Comparison of ENCODE assay signal across 8 cellular contexts in genomic region chr18:58493516-58494253, GRCh38.
DNase-seq lines count a peak whose midpoint lies in the region; ATAC-seq lines count a peak whose summit lies in the region.

No MANE protein-coding gene starts in this region.

- no peak overlapping the region for H3K4ac ChIP-seq in mesendoderm (ENCODE audit: low read depth, low read length)

- peak overlapping the region; percentile 56 for H3K4me3 ChIP-seq in ACC112 (ENCODE audit: low read depth, low read length)
- no peak overlapping the region for H3K4me3 ChIP-seq in mesendoderm (ENCODE audit: low read length)

- H2AK5ac ChIP-seq in mesendoderm (ENCODE audit: low read length) = no peak overlapping the region

- H3K27me3 ChIP-seq in ACC112 (ENCODE audit: insufficient read depth, low read length) (no peaks in the 10 kb centered on the region), mesendoderm (ENCODE audit: insufficient read depth, low read length, poor library complexity) (no peaks in the 10 kb centered on the region)

- no peaks in the 10 kb centered on the region for H3K79me1 ChIP-seq in mesendoderm (ENCODE audit: low read length)

- H3K4me1 ChIP-seq in ACC112 (ENCODE audit: control insufficient read depth, insufficient read depth, low read length, unreplicated experiment) = peaks cover 13% of the 10 kb centered on the region
- no peaks in the 10 kb centered on the region for H3K4me1 ChIP-seq in mesendoderm (ENCODE audit: control insufficient read depth, low read depth, low read length)

- DNase-seq in NCI-H82 (lab: John Stamatoyannopoulos, UW) = peak; percentile 86
- peak; percentile 85 for DNase-seq in activated CD4-positive, alpha-beta memory T cell treated with anti-CD3 and anti-CD28 coated beads for 36 hours
- peak; percentile 83 for DNase-seq in ecto neural progenitor cell (ENCODE audit: low spot score)
- peak; percentile 85 for DNase-seq in mesendoderm
- DNase-seq in stimulated activated CD8-positive, alpha-beta memory T cell treated with anti-CD3 and anti-CD28 coated beads, Interleukin-15, amount 100 ng/mL, for 1 hour (ENCODE audit: low read depth) = peak; percentile 35

- peak overlapping the region; percentile 11 for H3K27ac Mint-ChIP-seq in activated CD4-positive, alpha-beta memory T cell treated with anti-CD3 and anti-CD28 coated beads for 36 hours

- CTCF ChIA-PET in activated CD4-positive, alpha-beta memory T cell treated with anti-CD3 and anti-CD28 coated beads for 36 hours (lab: Charles Lee) = interaction anchor here (0.6 to 5.3 kb wide), 7 partner anchors 23 to 816 kb away, joined by 3 to 41 read pairs (median 3); no protein-coding TSS in a partner anchor

- no peaks in the 10 kb centered on the region for H3K9me3 Mint-ChIP-seq in activated CD4-positive, alpha-beta memory T cell treated with anti-CD3 and anti-CD28 coated beads for 36 hours

- ATAC-seq in GM18511 (IDR thresholded peaks at IDR 0.05; ENCODE audit: unreplicated experiment) = peak; percentile 53
- ATAC-seq in HG03460 (IDR thresholded peaks at IDR 0.05; ENCODE audit: unreplicated experiment) = peak; percentile 57

- H4K5ac ChIP-seq in mesendoderm (ENCODE audit: low read length) = no peak overlapping the region

- intact Hi-C loops in activated CD4-positive, alpha-beta memory T cell treated with anti-CD3 and anti-CD28 coated beads for 36 hours (cut with micrococcal nuclease) = loop anchor here (1.0 to 10.0 kb wide), 3 partner anchors 93 to 271 kb away; no protein-coding TSS in a partner anchor

- no peak overlapping the region for H3K4me2 ChIP-seq in mesendoderm (ENCODE audit: low read length)

- H3K27ac ChIP-seq in ACC112 (ENCODE audit: low read depth, low read length) = no peak overlapping the region
- H3K27ac ChIP-seq in mesendoderm (ENCODE audit: low read depth, low read length) = no peak overlapping the region

- H3K27me3 Mint-ChIP-seq in activated CD4-positive, alpha-beta memory T cell treated with anti-CD3 and anti-CD28 coated beads for 36 hours = peaks cover 30% of the 10 kb centered on the region

- H2AFZ ChIP-seq in ACC112 (ENCODE audit: low read length, unreplicated experiment) = peak overlapping the region; percentile 95

- no peaks in the 10 kb centered on the region for H3K36me3 Mint-ChIP-seq in activated CD4-positive, alpha-beta memory T cell treated with anti-CD3 and anti-CD28 coated beads for 36 hours

- no peak overlapping the region for H3K18ac ChIP-seq in mesendoderm (ENCODE audit: low read length)

- H2BK15ac ChIP-seq in mesendoderm (replicated peaks; ENCODE audit: low read depth) = no peak overlapping the region

- peaks cover 6% of the 10 kb centered on the region for H3K4me1 Mint-ChIP-seq in activated CD4-positive, alpha-beta memory T cell treated with anti-CD3 and anti-CD28 coated beads for 36 hours (ENCODE audit: low read depth)

- no peak overlapping the region for H4K8ac ChIP-seq in mesendoderm (ENCODE audit: low read depth, low read length)

- no peak overlapping the region for H2BK5ac ChIP-seq in mesendoderm (ENCODE audit: low read length)

- H3K79me2 ChIP-seq in ACC112 (ENCODE audit: control insufficient read depth, insufficient read depth, low read length, unreplicated experiment) (no peaks in the 10 kb centered on the region), mesendoderm (ENCODE audit: control insufficient read depth, insufficient read depth, low read length) (no peaks in the 10 kb centered on the region)

- H3K36me3 ChIP-seq in ACC112 (ENCODE audit: insufficient read depth, low read length) (no peaks in the 10 kb centered on the region), mesendoderm (ENCODE audit: control insufficient read depth, insufficient read depth, low read length) (no peaks in the 10 kb centered on the region)

- no peak overlapping the region for H2BK120ac ChIP-seq in mesendoderm (ENCODE audit: low read depth, low read length)

- no peak overlapping the region for H3K4me3 Mint-ChIP-seq in activated CD4-positive, alpha-beta memory T cell treated with anti-CD3 and anti-CD28 coated beads for 36 hours

- POLR2A ChIA-PET in activated CD4-positive, alpha-beta memory T cell treated with anti-CD3 and anti-CD28 coated beads for 36 hours (lab: Charles Lee) = no interaction called here

- peak overlapping the region; percentile 6 for H3K9ac ChIP-seq in mesendoderm (ENCODE audit: low read length)

- H3K56ac ChIP-seq in mesendoderm (ENCODE audit: low read length) = peak overlapping the region; percentile 62

- no peak overlapping the region for H3K23ac ChIP-seq in mesendoderm (ENCODE audit: low read length)

- WGBS in mesendoderm (ENCODE audit: extremely low coverage, insufficient coverage, low lambda C conversion rate) = no CpG with 5 or more reads among the region's 18 CpGs

Comparison
In these comparisons a context has a peak if more than half of its experiments do, and no peak if none do; other contexts are left out.
1. DNase-seq: peak in every context shown above with its lines; median percentile 86 in NCI-H82; 85 in activated CD4-positive, alpha-beta memory T cell treated with anti-CD3 and anti-CD28 coated beads for 36 hours; 85 in mesendoderm; 83 in ecto neural progenitor cell; 35 in stimulated activated CD8-positive, alpha-beta memory T cell treated with anti-CD3 and anti-CD28 coated beads, Interleukin-15, amount 100 ng/mL, for 1 hour.